ENCODE assay signal across 19 cellular contexts in genomic region chr2:185567196-185567595, GRCh38.
DNase-seq lines count a peak whose midpoint lies in the region; ATAC-seq and TF ChIP-seq lines count a peak whose summit lies in the region.
"Had no signal": no experiment of that assay in that cellular context is flagged by ENCODE, and none has a peak within 500 bp of the region (broad histone marks: within the 10 kb centered on the region; RNA-seq: fewer than 3 reads in every experiment).

No MANE protein-coding gene starts in this region.

- no peak overlapping the region for H3K56ac ChIP-seq in mesendoderm (ENCODE audit: low read length)

- no peak overlapping the region for H2BK5ac ChIP-seq in mesendoderm (ENCODE audit: low read length)

- H2AK5ac ChIP-seq in mesendoderm (ENCODE audit: low read length) = no peak overlapping the region

- POLR2A ChIA-PET in activated CD8-positive, alpha-beta T cell treated with anti-CD3 and anti-CD28 coated beads, Interleukin-2, amount 10 ng/mL, durations not matched to agents 7 days and 5 days (lab: Charles Lee) = no interaction called here

- no peak overlapping the region for H4K8ac ChIP-seq in mesendoderm (ENCODE audit: low read depth, low read length)

- H3K9me3 ChIP-seq in RWPE2 (ENCODE audit: severe bottlenecking) = no peaks in the 10 kb centered on the region
- H3K9me3 ChIP-seq in hepatocyte (ENCODE audit: low read depth) = no peaks in the 10 kb centered on the region
- H3K9me3 ChIP-seq: Caco-2 had no signal

- no peaks in the 10 kb centered on the region for H3K36me3 ChIP-seq in GM23338 (ENCODE audit: insufficient read depth)
- no peaks in the 10 kb centered on the region for H3K36me3 ChIP-seq in RWPE2 (ENCODE audit: low read depth)
- no peaks in the 10 kb centered on the region for H3K36me3 ChIP-seq in mesendoderm (ENCODE audit: control insufficient read depth, insufficient read depth, low read length)
- H3K36me3 ChIP-seq in hepatocyte (replicated peaks; ENCODE audit: insufficient read depth, low read depth) = no peaks in the 10 kb centered on the region
- H3K36me3 ChIP-seq: BLaER1 had no signal

- peak overlapping the region; percentile 85 for H2BK15ac ChIP-seq in mesendoderm (replicated peaks; ENCODE audit: low read depth)

- H3K27ac Mint-ChIP-seq in GM23338 = no peak overlapping the region
- no peak overlapping the region for H3K27ac Mint-ChIP-seq in activated CD8-positive, alpha-beta T cell treated with anti-CD3 and anti-CD28 coated beads, Interleukin-2, amount 10 ng/mL, durations not matched to agents 7 days and 5 days
- H3K27ac Mint-ChIP-seq: B cell; CD4-positive, CD25-positive, alpha-beta regulatory T cell; CD8-positive, alpha-beta T cell had no signal

- DNase-seq in GM23338 (ENCODE audit: low spot score) = peak; percentile 8
- no peak for DNase-seq in RWPE2 (ENCODE audit: low spot score)
- peak; percentile 52 for DNase-seq in epithelial cell of esophagus (ENCODE audit: low read depth)
- no peak for DNase-seq in mesendoderm
- DNase-seq in hepatocyte (ENCODE audit: low spot score) = no peak
- no peak for DNase-seq in activated CD8-positive, alpha-beta T cell treated with anti-CD3 and anti-CD28 coated beads, Interleukin-2, amount 10 ng/mL, durations not matched to agents 7 days and 5 days
- DNase-seq: Caco-2; CD4-positive, CD25-positive, alpha-beta regulatory T cell; CD8-positive, alpha-beta T cell; DMS153; DMS79 treated with DMSO at 0.1 percent for 48 hours; GF-D8; GM23248 had no signal

- peaks cover 8% of the 10 kb centered on the region; the same call in 2 of the 3 replicates for H3K9me3 Mint-ChIP-seq in GM23338
- peaks cover 3% of the 10 kb centered on the region for H3K9me3 Mint-ChIP-seq in activated CD8-positive, alpha-beta T cell treated with anti-CD3 and anti-CD28 coated beads, Interleukin-2, amount 10 ng/mL, durations not matched to agents 7 days and 5 days (ENCODE audit: insufficient read depth)

- H3K4me2 ChIP-seq in GM23338 (no peak overlapping the region), mesendoderm (ENCODE audit: low read length) (no peak overlapping the region), hepatocyte (no peak overlapping the region)
- H3K4me2 ChIP-seq: BLaER1 had no signal

- no CpG with 5 or more reads among the region's 2 CpGs for WGBS in mesendoderm (ENCODE audit: extremely low coverage, insufficient coverage, low lambda C conversion rate)
- WGBS in hepatocyte (ENCODE audit: low lambda C conversion rate, missing lambda C conversion rate) = 75% methylated on average over 2 of the region's 2 CpGs

- H3K36me3 Mint-ChIP-seq in GM23338 (ENCODE audit: low read depth) = peaks cover 24% of the 10 kb centered on the region; the same call in 2 of the 3 replicates
- no peaks in the 10 kb centered on the region for H3K36me3 Mint-ChIP-seq in activated CD8-positive, alpha-beta T cell treated with anti-CD3 and anti-CD28 coated beads, Interleukin-2, amount 10 ng/mL, durations not matched to agents 7 days and 5 days (ENCODE audit: low read depth)
- H3K36me3 Mint-ChIP-seq: CD4-positive, CD25-positive, alpha-beta regulatory T cell; CD8-positive, alpha-beta T cell had no signal

- H3K79me2 ChIP-seq in GM23338 (replicated peaks; ENCODE audit: insufficient read depth) = no peaks in the 10 kb centered on the region
- H3K79me2 ChIP-seq in mesendoderm (ENCODE audit: control insufficient read depth, insufficient read depth, low read length) = no peaks in the 10 kb centered on the region
- no peaks in the 10 kb centered on the region for H3K79me2 ChIP-seq in hepatocyte

- H3K4me1 Mint-ChIP-seq in GM23338 = peaks cover 4% of the 10 kb centered on the region; the same call in 2 of the 3 replicates
- H3K4me1 Mint-ChIP-seq in activated CD8-positive, alpha-beta T cell treated with anti-CD3 and anti-CD28 coated beads, Interleukin-2, amount 10 ng/mL, durations not matched to agents 7 days and 5 days (ENCODE audit: low read depth) = no peaks in the 10 kb centered on the region
- H3K4me1 Mint-ChIP-seq: B cell; CD4-positive, CD25-positive, alpha-beta regulatory T cell had no signal

- H3K4me1 ChIP-seq in GM23338 (ENCODE audit: insufficient read depth) = peaks cover 3% of the 10 kb centered on the region; the same call in 1 of the 2 replicates
- H3K4me1 ChIP-seq in RWPE2 (ENCODE audit: insufficient read depth, poor library complexity, severe bottlenecking) = no peaks in the 10 kb centered on the region
- peaks cover 4% of the 10 kb centered on the region for H3K4me1 ChIP-seq in mesendoderm (ENCODE audit: control insufficient read depth, low read depth, low read length)
- no peaks in the 10 kb centered on the region for H3K4me1 ChIP-seq in hepatocyte (ENCODE audit: insufficient read depth)
- H3K4me1 ChIP-seq: BLaER1, Caco-2 had no signal

- CTCF ChIA-PET in activated CD8-positive, alpha-beta T cell treated with anti-CD3 and anti-CD28 coated beads, Interleukin-2, amount 10 ng/mL, durations not matched to agents 7 days and 5 days (lab: Charles Lee) = no interaction called here

- ATAC-seq in GM23338 = no peak
- peak; percentile 55; the same call in 2 of the 3 replicates for ATAC-seq in RWPE2 (ENCODE audit: low read depth)
- ATAC-seq in activated CD8-positive, alpha-beta T cell treated with anti-CD3 and anti-CD28 coated beads, Interleukin-2, amount 10 ng/mL, durations not matched to agents 7 days and 5 days = no peak
- no peak for ATAC-seq in GM18520 (IDR thresholded peaks at IDR 0.05; ENCODE audit: unreplicated experiment)
- ATAC-seq: CD8-positive, alpha-beta T cell; HCT116 had no signal

- no peaks in the 10 kb centered on the region for H3K27me3 Mint-ChIP-seq in GM23338 (ENCODE audit: insufficient read depth, low read depth, poor library complexity)
- H3K27me3 Mint-ChIP-seq in activated CD8-positive, alpha-beta T cell treated with anti-CD3 and anti-CD28 coated beads, Interleukin-2, amount 10 ng/mL, durations not matched to agents 7 days and 5 days (ENCODE audit: low read depth) = no peaks in the 10 kb centered on the region
- H3K27me3 Mint-ChIP-seq: B cell; CD4-positive, CD25-positive, alpha-beta regulatory T cell had no signal

- H2BK120ac ChIP-seq in mesendoderm (ENCODE audit: low read depth, low read length) = no peak overlapping the region

- H3K4me3 Mint-ChIP-seq in GM23338 = no peak overlapping the region
- H3K4me3 Mint-ChIP-seq in activated CD8-positive, alpha-beta T cell treated with anti-CD3 and anti-CD28 coated beads, Interleukin-2, amount 10 ng/mL, durations not matched to agents 7 days and 5 days = no peak overlapping the region
- H3K4me3 Mint-ChIP-seq: B cell; CD4-positive, CD25-positive, alpha-beta regulatory T cell; CD8-positive, alpha-beta T cell; H9 had no signal

- H4K20me1 ChIP-seq in GM23338 (replicated peaks; ENCODE audit: insufficient read depth) = no peaks in the 10 kb centered on the region
- no peaks in the 10 kb centered on the region for H4K20me1 ChIP-seq in hepatocyte (ENCODE audit: insufficient read depth, poor library complexity, severe bottlenecking)
- H4K20me1 ChIP-seq: BLaER1 had no signal

- H3K4ac ChIP-seq in mesendoderm (ENCODE audit: low read depth, low read length) = no peak overlapping the region

- H3K4me3 ChIP-seq in GM23338 = no peak overlapping the region
- no peak overlapping the region for H3K4me3 ChIP-seq in RWPE2 (ENCODE audit: severe bottlenecking)
- no peak overlapping the region for H3K4me3 ChIP-seq in epithelial cell of esophagus (ENCODE audit: low read length)
- H3K4me3 ChIP-seq in mesendoderm (ENCODE audit: low read length) = no peak overlapping the region
- no peak overlapping the region for H3K4me3 ChIP-seq in hepatocyte
- H3K4me3 ChIP-seq: BLaER1, GM23248 had no signal

- no peaks in the 10 kb centered on the region for H3K27me3 ChIP-seq in GM23338 (ENCODE audit: insufficient read depth)
- no peaks in the 10 kb centered on the region for H3K27me3 ChIP-seq in RWPE2 (ENCODE audit: insufficient read depth, poor library complexity, severe bottlenecking)
- H3K27me3 ChIP-seq in mesendoderm (ENCODE audit: insufficient read depth, low read length, poor library complexity) = no peaks in the 10 kb centered on the region
- H3K27me3 ChIP-seq in hepatocyte = no peaks in the 10 kb centered on the region
- H3K27me3 ChIP-seq: BLaER1 had no signal

- no peak overlapping the region for H3K18ac ChIP-seq in mesendoderm (ENCODE audit: low read length)

- no peaks in the 10 kb centered on the region for H3K79me1 ChIP-seq in mesendoderm (ENCODE audit: low read length)

- no peak overlapping the region for H3K23ac ChIP-seq in mesendoderm (ENCODE audit: low read length)

- H3F3A ChIP-seq in GM23338 (replicated peaks; ENCODE audit: low read depth) = no peaks in the 10 kb centered on the region

- H3K27ac ChIP-seq in GM23338 (ENCODE audit: low read depth) (no peak overlapping the region), RWPE2 (ENCODE audit: poor library complexity, severe bottlenecking) (no peak overlapping the region), mesendoderm (ENCODE audit: low read depth, low read length) (no peak overlapping the region), hepatocyte (no peak overlapping the region)
- H3K27ac ChIP-seq: BLaER1, C4-2B, GM23248 had no signal

- peaks cover 5% of the 10 kb centered on the region; the same call in 1 of the 2 replicates for H3K9me2 ChIP-seq in GM23338 (ENCODE audit: insufficient read depth)
- no peaks in the 10 kb centered on the region for H3K9me2 ChIP-seq in hepatocyte (replicated peaks; ENCODE audit: insufficient read depth)

- no peak overlapping the region for H4K5ac ChIP-seq in mesendoderm (ENCODE audit: low read length)

- H3K9ac ChIP-seq in mesendoderm (ENCODE audit: low read length) = no peak overlapping the region
- H3K9ac ChIP-seq: BLaER1, GM23248 had no signal

- TF ChIP-seq CTCF in GM23338 (conservative IDR thresholded peaks at IDR 0.05; ENCODE audit: low read depth in 2 of 2) (no peak), RWPE2 (IDR thresholded peaks at IDR 0.05; ENCODE audit: poor library complexity, severe bottlenecking) (no peak), epithelial cell of esophagus (IDR thresholded peaks at IDR 0.05; ENCODE audit: insufficient read depth, low read depth, low read length, missing control alignments) (no peak), hepatocyte (IDR thresholded peaks at IDR 0.05; ENCODE audit: poor library complexity) (no peak)

- no peak overlapping the region for H2AFZ ChIP-seq in GM23338
- no peak overlapping the region for H2AFZ ChIP-seq in hepatocyte

Comparison
In these comparisons a context has a peak if more than half of its experiments do, and no peak if none do; other contexts are left out.
1. DNase-seq: peak in GM23338 (single experiment) and epithelial cell of esophagus (single experiment); none in RWPE2 (single experiment), mesendoderm (single experiment), hepatocyte (single experiment) and activated CD8-positive, alpha-beta T cell treated with anti-CD3 and anti-CD28 coated beads, Interleukin-2, amount 10 ng/mL, durations not matched to agents 7 days and 5 days (single experiment).